Comparison of ENCODE assay signal across 2 cellular contexts in the genomic region with DNA sequence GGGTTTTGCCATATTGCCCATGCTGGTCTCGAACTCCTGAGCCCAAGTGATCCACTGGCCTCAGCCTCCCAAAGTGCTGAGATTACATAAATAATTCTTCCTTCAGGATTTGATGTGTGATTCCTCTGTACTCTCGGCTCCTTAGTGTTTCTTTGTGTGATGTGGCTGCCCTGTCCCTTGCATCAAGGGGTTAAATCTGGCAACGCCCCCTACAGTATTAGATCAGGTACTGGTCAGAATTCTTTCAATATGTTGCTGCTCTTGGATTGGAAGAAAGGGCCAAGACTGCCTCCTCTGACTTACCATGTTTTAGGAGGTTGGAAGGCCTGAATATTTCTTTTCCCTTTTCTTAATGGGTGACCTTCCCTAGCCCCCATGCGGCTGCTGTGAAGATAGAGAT.
TF ChIP-seq lines count a peak whose summit lies in the region.

No MANE protein-coding gene starts in this region.

TF ChIP-seq in IMR-90, 13 proteins besides CTCF, POLR2A, EP300 and RAD21:
- TF ChIP-seq SMC3 (IDR thresholded peaks at IDR 0.05; ENCODE audit: low read depth, low read length) (no peak), CHD1 (IDR thresholded peaks at IDR 0.05; ENCODE audit: low read depth, low read length) (no peak), NFE2L2 (IDR thresholded peaks at IDR 0.05; ENCODE audit: low read depth, low read length) (no peak), MAZ (IDR thresholded peaks at IDR 0.05; ENCODE audit: borderline replicate concordance, low read depth, low read length) (no peak), FOS (IDR thresholded peaks at IDR 0.05; ENCODE audit: low read depth, low read length) (no peak), ELK1 (IDR thresholded peaks at IDR 0.05; ENCODE audit: borderline replicate concordance, low read depth, low read length) (no peak), USF2 (IDR thresholded peaks at IDR 0.05; ENCODE audit: low read depth, low read length) (no peak), CEBPB (IDR thresholded peaks at IDR 0.05; ENCODE audit: low read depth, low read length) (no peak), RCOR1 (IDR thresholded peaks at IDR 0.05; ENCODE audit: insufficient replicate concordance, low read length) (no peak), MAFK (IDR thresholded peaks at IDR 0.05; ENCODE audit: low read depth, low read length) (no peak), RFX5 (IDR thresholded peaks at IDR 0.05; ENCODE audit: low read depth, low read length) (no peak), MXI1 (IDR thresholded peaks at IDR 0.05; ENCODE audit: borderline replicate concordance, low read depth, low read length) (no peak), BHLHE40 (IDR thresholded peaks at IDR 0.05; ENCODE audit: low read depth, low read length) (no peak)

TF ChIP-seq in H1, 55 proteins besides CTCF, POLR2A, EP300 and RAD21:
- no peak for TF ChIP-seq SRF (IDR thresholded peaks at IDR 0.05; ENCODE audit: low read depth, low read length)
- TF ChIP-seq TBP (IDR thresholded peaks at IDR 0.05; ENCODE audit: low read depth, low read length): no peak
- TF ChIP-seq HDAC2 (IDR thresholded peaks at IDR 0.05; ENCODE audit: borderline replicate concordance in 1 of 2, low read depth in 2 of 2, low read length in 2 of 2): no peak
- TF ChIP-seq GTF2F1 (IDR thresholded peaks at IDR 0.05; ENCODE audit: borderline replicate concordance, low read depth, low read length): no peak
- TF ChIP-seq KDM5A (IDR thresholded peaks at IDR 0.05; ENCODE audit: low read length): no peak
- TF ChIP-seq YY1 (IDR thresholded peaks at IDR 0.05; ENCODE audit: low read depth, low read length): 0 out of 2 replicates have a peak, but pooled peaks have one; percentile 29
- no peak for TF ChIP-seq ASH2L (IDR thresholded peaks at IDR 0.05; ENCODE audit: low read length)
